ENCODE assay signal across 14 cellular contexts in the genomic region with DNA sequence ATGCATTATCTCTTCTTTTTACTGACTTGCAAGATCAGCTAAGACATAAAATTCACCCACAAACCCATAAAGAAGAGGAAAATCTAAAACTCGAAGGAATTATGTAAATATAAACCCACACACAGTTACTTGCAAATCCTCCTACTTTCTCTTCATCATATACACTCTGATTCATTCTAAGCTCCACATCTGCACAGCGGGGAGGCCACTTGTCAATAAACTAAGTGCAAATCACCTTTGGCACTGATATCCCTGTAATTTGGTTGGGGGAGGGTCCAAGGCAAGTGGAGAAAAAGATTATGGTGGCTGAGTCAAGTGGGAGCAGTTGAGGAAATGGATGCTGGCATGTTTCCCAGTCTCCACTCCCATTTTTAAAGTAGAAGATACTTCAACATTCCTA.
"Had no signal": no experiment of that assay in that cellular context is flagged by ENCODE, and none has a peak within 500 bp of the region (broad histone marks: within the 10 kb centered on the region; RNA-seq: fewer than 3 reads in every experiment).

No MANE protein-coding gene starts in this region.

- H3K27me3 Mint-ChIP-seq: activated CD8-positive, alpha-beta memory T cell treated with anti-CD3 and anti-CD28 coated beads, Interleukin-2, amount 10 ng/mL, durations not matched to agents 7 days and 5 days; activated naive CD4-positive, alpha-beta T cell treated with anti-CD3 and anti-CD28 coated beads, Interleukin-2, amount 50 U/mL, for 24 hours had no signal

- H3K36me3 Mint-ChIP-seq: activated CD8-positive, alpha-beta memory T cell treated with anti-CD3 and anti-CD28 coated beads, Interleukin-2, amount 10 ng/mL, durations not matched to agents 7 days and 5 days; activated naive CD4-positive, alpha-beta T cell treated with anti-CD3 and anti-CD28 coated beads, Interleukin-2, amount 50 U/mL, for 24 hours; mesothelial cell of epicardium; stimulated activated effector memory CD8-positive, alpha-beta T cell treated with anti-CD3 and anti-CD28 coated beads, Interleukin-12 subunit alpha, Interleukin-12 subunit beta, amount 100 ng/mL, for 72 hours had no signal

- H3K4me1 Mint-ChIP-seq: activated CD8-positive, alpha-beta memory T cell treated with anti-CD3 and anti-CD28 coated beads, Interleukin-2, amount 10 ng/mL, durations not matched to agents 7 days and 5 days; activated naive CD4-positive, alpha-beta T cell treated with anti-CD3 and anti-CD28 coated beads, Interleukin-2, amount 50 U/mL, for 24 hours; stimulated activated effector memory CD8-positive, alpha-beta T cell treated with anti-CD3 and anti-CD28 coated beads, Interleukin-12 subunit alpha, Interleukin-12 subunit beta, amount 100 ng/mL, for 72 hours had no signal

- DNase-seq: activated CD4-positive, alpha-beta T cell treated with anti-CD3 and anti-CD28 coated beads, Interleukin-2, amount 50 U/mL, for 48 hours; activated CD8-positive, alpha-beta memory T cell treated with anti-CD3 and anti-CD28 coated beads, Interleukin-2, amount 10 ng/mL, durations not matched to agents 7 days and 5 days; activated T-cell treated with anti-CD3 and anti-CD28 coated beads, Interleukin-2, amount 50 U/mL, for 24 hours; adrenal gland; dorsolateral prefrontal cortex; left cardiac atrium; lower lobe of right lung; pancreas; stimulated activated CD4-positive, alpha-beta T cell treated with anti-CD3 and anti-CD28 coated beads, Interleukin-12 subunit alpha, Interleukin-12 subunit beta, amount 100 ng/mL, for 4 hours; T1000 had no signal

- ATAC-seq: activated CD8-positive, alpha-beta memory T cell treated with anti-CD3 and anti-CD28 coated beads, Interleukin-2, amount 10 ng/mL, durations not matched to agents 7 days and 5 days; gastroesophageal sphincter; left cardiac atrium; lower lobe of right lung; pancreas; stimulated activated effector memory CD8-positive, alpha-beta T cell treated with anti-CD3 and anti-CD28 coated beads, Interleukin-12 subunit alpha, Interleukin-12 subunit beta, amount 100 ng/mL, for 72 hours had no signal

- H3K9me3 Mint-ChIP-seq: activated naive CD4-positive, alpha-beta T cell treated with anti-CD3 and anti-CD28 coated beads, Interleukin-2, amount 50 U/mL, for 24 hours; activated T-cell treated with anti-CD3 and anti-CD28 coated beads, Interleukin-2, amount 50 U/mL, for 24 hours; mesothelial cell of epicardium; stimulated activated effector memory CD8-positive, alpha-beta T cell treated with anti-CD3 and anti-CD28 coated beads, Interleukin-12 subunit alpha, Interleukin-12 subunit beta, amount 100 ng/mL, for 72 hours had no signal

- H3K4me3 Mint-ChIP-seq: activated CD8-positive, alpha-beta memory T cell treated with anti-CD3 and anti-CD28 coated beads, Interleukin-2, amount 10 ng/mL, durations not matched to agents 7 days and 5 days; activated naive CD4-positive, alpha-beta T cell treated with anti-CD3 and anti-CD28 coated beads, Interleukin-2, amount 50 U/mL, for 24 hours; activated T-cell treated with anti-CD3 and anti-CD28 coated beads, Interleukin-2, amount 50 U/mL, for 24 hours; mesothelial cell of epicardium; stimulated activated effector memory CD8-positive, alpha-beta T cell treated with anti-CD3 and anti-CD28 coated beads, Interleukin-12 subunit alpha, Interleukin-12 subunit beta, amount 100 ng/mL, for 72 hours had no signal

- H3K27ac Mint-ChIP-seq: activated CD8-positive, alpha-beta memory T cell treated with anti-CD3 and anti-CD28 coated beads, Interleukin-2, amount 10 ng/mL, durations not matched to agents 7 days and 5 days; activated naive CD4-positive, alpha-beta T cell treated with anti-CD3 and anti-CD28 coated beads, Interleukin-2, amount 50 U/mL, for 24 hours; activated T-cell treated with anti-CD3 and anti-CD28 coated beads, Interleukin-2, amount 50 U/mL, for 24 hours; mesothelial cell of epicardium; stimulated activated effector memory CD8-positive, alpha-beta T cell treated with anti-CD3 and anti-CD28 coated beads, Interleukin-12 subunit alpha, Interleukin-12 subunit beta, amount 100 ng/mL, for 72 hours had no signal
